In genomic region chr16:67886387-67886786, GRCh38 we compare ENCODE assay signal across 22 cellular contexts. TPM values are rescaled to one million over a fixed set of nuclear protein-coding genes. Genes with fewer than 3 reads are reported as not detected.
DNase-seq lines count a peak whose midpoint lies in the region; ATAC-seq and TF ChIP-seq lines count a peak whose summit lies in the region.
"Had no signal": no experiment of that assay in that cellular context is flagged by ENCODE, and none has a peak within 500 bp of the region (broad histone marks: within the 10 kb centered on the region; RNA-seq: fewer than 3 reads in every experiment).

No MANE protein-coding gene starts in this region.

- H3K27ac ChIP-seq in upper lobe of left lung (peak overlapping the region in 3 of 4 donors; percentile 19 to 60 (median 53)), body of pancreas (no peak overlapping the region)
- H3K27ac ChIP-seq: BLaER1, right atrium auricular region, spleen had no signal

- H3K9me3 Mint-ChIP-seq in activated naive CD8-positive, alpha-beta T cell treated with anti-CD3 and anti-CD28 coated beads for 36 hours = no peaks in the 10 kb centered on the region
- H3K9me3 Mint-ChIP-seq in activated naive CD8-positive, alpha-beta T cell treated with anti-CD3 and anti-CD28 coated beads, Interleukin-2, amount 50 U/mL, for 24 hours = no peaks in the 10 kb centered on the region
- H3K9me3 Mint-ChIP-seq in endothelial cell (ENCODE audit: unreplicated experiment) = no peaks in the 10 kb centered on the region
- H3K9me3 Mint-ChIP-seq in mesothelial cell of epicardium = no peaks in the 10 kb centered on the region
- H3K9me3 Mint-ChIP-seq: nephron progenitor cell had no signal

- TF ChIP-seq CTCF in endothelial cell (IDR thresholded peaks at IDR 0.05; ENCODE audit: unreplicated experiment) (no peak), upper lobe of left lung (IDR thresholded peaks at IDR 0.05) (no peak), mesothelial cell of epicardium (IDR thresholded peaks at IDR 0.05; ENCODE audit: unreplicated experiment) (no peak), body of pancreas (IDR thresholded peaks at IDR 0.05) (no peak)

- H3K4me1 ChIP-seq in upper lobe of left lung (peaks cover 0 to 26% (median 8%) of the 10 kb centered on the region in 4 donors), body of pancreas (no peaks in the 10 kb centered on the region), HAP-1 (no peaks in the 10 kb centered on the region)
- H3K4me1 ChIP-seq: BLaER1 had no signal

- intact Hi-C loops in body of pancreas (cut with DNase I) = no loop called here

- no peak for ATAC-seq in activated naive CD8-positive, alpha-beta T cell treated with anti-CD3 and anti-CD28 coated beads, Interleukin-2, amount 50 U/mL, for 24 hours
- ATAC-seq in upper lobe of left lung (ENCODE audit: low FRiP score in 2 of 2) = peak in 1 of 2 donors; percentile 56
- ATAC-seq in body of pancreas = no peak
- ATAC-seq: left ventricle myocardium superior had no signal

- no peaks in the 10 kb centered on the region for H3K4me1 Mint-ChIP-seq in activated naive CD8-positive, alpha-beta T cell treated with anti-CD3 and anti-CD28 coated beads for 36 hours
- H3K4me1 Mint-ChIP-seq in activated naive CD8-positive, alpha-beta T cell treated with anti-CD3 and anti-CD28 coated beads, Interleukin-2, amount 50 U/mL, for 24 hours = no peaks in the 10 kb centered on the region
- H3K4me1 Mint-ChIP-seq in endothelial cell (ENCODE audit: unreplicated experiment) (peaks cover 7% of the 10 kb centered on the region), mesothelial cell of epicardium (peaks cover 6% of the 10 kb centered on the region)

- peak overlapping the region; percentile 67 for H3K27ac Mint-ChIP-seq in activated naive CD8-positive, alpha-beta T cell treated with anti-CD3 and anti-CD28 coated beads for 36 hours
- H3K27ac Mint-ChIP-seq in activated naive CD8-positive, alpha-beta T cell treated with anti-CD3 and anti-CD28 coated beads, Interleukin-2, amount 50 U/mL, for 24 hours = no peak overlapping the region
- H3K27ac Mint-ChIP-seq in endothelial cell (ENCODE audit: unreplicated experiment) (peak overlapping the region; percentile 45), mesothelial cell of epicardium (no peak overlapping the region)
- H3K27ac Mint-ChIP-seq: nephron progenitor cell had no signal

- peaks cover 14 to 47% (median 36%) of the 10 kb centered on the region in 4 donors for H3K36me3 ChIP-seq in upper lobe of left lung
- H3K36me3 ChIP-seq in body of pancreas (replicated peaks in 1 of 2; ENCODE audit: insufficient read depth in 1 of 2, low read depth in 2 of 2) = peaks cover 0 to 9% of the 10 kb centered on the region in 2 donors
- peaks cover 33% of the 10 kb centered on the region for H3K36me3 ChIP-seq in HAP-1 (replicated peaks)

- H3K27me3 Mint-ChIP-seq in activated naive CD8-positive, alpha-beta T cell treated with anti-CD3 and anti-CD28 coated beads for 36 hours = no peaks in the 10 kb centered on the region
- H3K27me3 Mint-ChIP-seq in activated naive CD8-positive, alpha-beta T cell treated with anti-CD3 and anti-CD28 coated beads, Interleukin-2, amount 50 U/mL, for 24 hours = no peaks in the 10 kb centered on the region
- H3K27me3 Mint-ChIP-seq in endothelial cell (ENCODE audit: unreplicated experiment) = no peaks in the 10 kb centered on the region
- no peaks in the 10 kb centered on the region for H3K27me3 Mint-ChIP-seq in mesothelial cell of epicardium (ENCODE audit: low read depth)

- H3K4me3 ChIP-seq in upper lobe of left lung (no peak overlapping the region), body of pancreas (no peak overlapping the region), HAP-1 (no peak overlapping the region)
- H3K4me3 ChIP-seq: BLaER1, right atrium auricular region, spleen had no signal

- WGBS in upper lobe of left lung, 2 donors = 50 to 81% methylated on average over 5 of the region's 5 CpGs
- 94 to 97% methylated on average over 5 of the region's 5 CpGs for WGBS in body of pancreas, 2 donors

- H3K36me3 Mint-ChIP-seq in activated naive CD8-positive, alpha-beta T cell treated with anti-CD3 and anti-CD28 coated beads for 36 hours = peaks cover 10% of the 10 kb centered on the region
- H3K36me3 Mint-ChIP-seq in activated naive CD8-positive, alpha-beta T cell treated with anti-CD3 and anti-CD28 coated beads, Interleukin-2, amount 50 U/mL, for 24 hours (ENCODE audit: low read depth) = peaks cover 5% of the 10 kb centered on the region
- H3K36me3 Mint-ChIP-seq in endothelial cell (ENCODE audit: low read depth, unreplicated experiment) (peaks cover 18% of the 10 kb centered on the region), mesothelial cell of epicardium (peaks cover 21% of the 10 kb centered on the region)

- no peak for DNase-seq in activated naive CD8-positive, alpha-beta T cell treated with anti-CD3 and anti-CD28 coated beads for 36 hours
- no peak for DNase-seq in activated naive CD8-positive, alpha-beta T cell treated with anti-CD3 and anti-CD28 coated beads, Interleukin-2, amount 50 U/mL, for 24 hours
- DNase-seq in NCI-H187 treated with DMSO at 0.1 percent for 48 hours (lab: John Stamatoyannopoulos, UW) (peak; percentile 33), endothelial cell (ENCODE audit: low spot score) (no peak), upper lobe of left lung (peak in 1 of 2 donors; percentile 76), mesothelial cell of epicardium (ENCODE audit: low spot score in 2 of 2, unreplicated experiment in 2 of 2) (no peak), body of pancreas (no peak), HAP-1 (ENCODE audit: low spot score in 2 of 2) (no peak)
- DNase-seq: glutamatergic neuron, islet precursor cell, Kasumi-1, left ventricle myocardium superior, NCI-H1436, NCI-H2171 treated with DMSO at 0.1 percent for 48 hours, NCI-H524, nephron progenitor cell, spleen, substantia nigra, SW 1271 had no signal

- in situ Hi-C loops in HAP-1 (cut with MboI; ENCODE audit: low sequenced_read_pairs) = no loop called here

- no peaks in the 10 kb centered on the region for H3K9me3 ChIP-seq in upper lobe of left lung
- no peaks in the 10 kb centered on the region for H3K9me3 ChIP-seq in body of pancreas
- H3K9me3 ChIP-seq in HAP-1 = no peaks in the 10 kb centered on the region
- H3K9me3 ChIP-seq: BLaER1, right atrium auricular region, spleen had no signal

- TF ChIP-seq EP300 in upper lobe of left lung (IDR thresholded peaks at IDR 0.05) = no peak

- no peak overlapping the region for H3K4me3 Mint-ChIP-seq in activated naive CD8-positive, alpha-beta T cell treated with anti-CD3 and anti-CD28 coated beads for 36 hours
- H3K4me3 Mint-ChIP-seq in activated naive CD8-positive, alpha-beta T cell treated with anti-CD3 and anti-CD28 coated beads, Interleukin-2, amount 50 U/mL, for 24 hours = no peak overlapping the region
- H3K4me3 Mint-ChIP-seq in endothelial cell (ENCODE audit: unreplicated experiment) (peak overlapping the region; percentile 4), mesothelial cell of epicardium (no peak overlapping the region)
- H3K4me3 Mint-ChIP-seq: nephron progenitor cell had no signal

- H3K27me3 ChIP-seq in upper lobe of left lung (no peaks in the 10 kb centered on the region), body of pancreas (no peaks in the 10 kb centered on the region), HAP-1 (ENCODE audit: low read depth) (no peaks in the 10 kb centered on the region)
- H3K27me3 ChIP-seq: BLaER1, right atrium auricular region, spleen had no signal

- TF ChIP-seq POLR2A in upper lobe of left lung (IDR thresholded peaks at IDR 0.05) = no peak
- TF ChIP-seq POLR2A in body of pancreas (IDR thresholded peaks at IDR 0.05) = no peak

RNA-seq across cellular contexts. Expression of gene NRN1L, which starts 1.7 kb away (rescaled TPM):
- not detected for total RNA-seq in activated naive CD8-positive, alpha-beta T cell treated with anti-CD3 and anti-CD28 coated beads for 36 hours
- total RNA-seq in endothelial cell (ENCODE audit: unreplicated experiment) = 0.56 TPM
- 1 to 10 TPM in 5 of 6 donors, not detected in 1; 1.6 to 4.2 (median 2.3) TPM for total RNA-seq in upper lobe of left lung
- 0.66 to 0.99 TPM in 2 of 3 replicates, not detected in the other for total RNA-seq in mesothelial cell of epicardium
- total RNA-seq in body of pancreas = not detected
- total RNA-seq: left ventricle myocardium superior, right atrium auricular region, urinary bladder had no signal

RNA-seq across cellular contexts. Expression of gene PSKH1, which starts 6.7 kb away (rescaled TPM):
- 10 to 100 TPM in 1 of 2 experiments, 1 to 10 TPM in 1; 9.9 to 10.6 TPM for total RNA-seq in activated naive CD8-positive, alpha-beta T cell treated with anti-CD3 and anti-CD28 coated beads for 36 hours
- total RNA-seq in endothelial cell (ENCODE audit: unreplicated experiment) (47.5 TPM), upper lobe of left lung (10 to 100 TPM; 21.9 to 36.5 (median 31.5) TPM), mesothelial cell of epicardium (41.5 to 44.5 TPM (median 43.3 TPM) in 3 replicates), body of pancreas (10 to 100 TPM; 15.0 to 16.8 TPM)

RNA-seq across cellular contexts. Expression of gene EDC4, which starts 13.5 kb away (rescaled TPM):
- 100 to 1,000 TPM in 1 of 2 experiments, 10 to 100 TPM in 1; 99.6 to 102 TPM for total RNA-seq in activated naive CD8-positive, alpha-beta T cell treated with anti-CD3 and anti-CD28 coated beads for 36 hours
- total RNA-seq in endothelial cell (ENCODE audit: unreplicated experiment) (83.0 TPM), upper lobe of left lung (100 to 1,000 TPM in 1 of 6 donors, 10 to 100 TPM in 5; 41.6 to 101 (median 65.0) TPM), mesothelial cell of epicardium (71.7 to 83.4 TPM (median 80.2 TPM) in 3 replicates), body of pancreas (10 to 100 TPM; 26.7 to 55.7 TPM)

RNA-seq across cellular contexts. Expression of gene CENPT, which starts 38.9 kb away (rescaled TPM):
- 10 to 100 TPM; 42.2 to 42.4 TPM for total RNA-seq in activated naive CD8-positive, alpha-beta T cell treated with anti-CD3 and anti-CD28 coated beads for 36 hours
- total RNA-seq in endothelial cell (ENCODE audit: unreplicated experiment) = 82.9 TPM
- total RNA-seq in upper lobe of left lung = 100 to 1,000 TPM in 1 of 6 donors, 10 to 100 TPM in 5; 30.6 to 201 (median 50.6) TPM
- total RNA-seq in mesothelial cell of epicardium = 71.5 to 73.8 TPM (median 73.8 TPM) in 3 replicates
- total RNA-seq in body of pancreas = 100 to 1,000 TPM in 1 of 2 donors, 10 to 100 TPM in 1; 57.1 to 122 TPM

RNA-seq across cellular contexts. Expression of gene NUTF2, which starts 39.7 kb away (rescaled TPM):
- 100 to 1,000 TPM; 174 to 181 TPM for total RNA-seq in activated naive CD8-positive, alpha-beta T cell treated with anti-CD3 and anti-CD28 coated beads for 36 hours
- total RNA-seq in endothelial cell (ENCODE audit: unreplicated experiment) (217 TPM), upper lobe of left lung (100 to 1,000 TPM in 2 of 6 donors, 10 to 100 TPM in 4; 50.2 to 203 (median 78.3) TPM), mesothelial cell of epicardium (130 to 141 TPM (median 132 TPM) in 3 replicates), body of pancreas (10 to 100 TPM; 39.2 to 42.8 TPM)

Comparison
In these comparisons a context has a peak if more than half of its experiments do, and no peak if none do; other contexts are left out.
1. H3K27ac Mint-ChIP-seq: peak in activated naive CD8-positive, alpha-beta T cell treated with anti-CD3 and anti-CD28 coated beads for 36 hours (single experiment) and endothelial cell (single experiment); none in activated naive CD8-positive, alpha-beta T cell treated with anti-CD3 and anti-CD28 coated beads, Interleukin-2, amount 50 U/mL, for 24 hours (single experiment) and mesothelial cell of epicardium (single experiment).
2. H3K27ac ChIP-seq: peak in upper lobe of left lung (3 of 4); none in body of pancreas (0 of 4).